ENCODE assay signal across 8 cellular contexts in the genomic region with DNA sequence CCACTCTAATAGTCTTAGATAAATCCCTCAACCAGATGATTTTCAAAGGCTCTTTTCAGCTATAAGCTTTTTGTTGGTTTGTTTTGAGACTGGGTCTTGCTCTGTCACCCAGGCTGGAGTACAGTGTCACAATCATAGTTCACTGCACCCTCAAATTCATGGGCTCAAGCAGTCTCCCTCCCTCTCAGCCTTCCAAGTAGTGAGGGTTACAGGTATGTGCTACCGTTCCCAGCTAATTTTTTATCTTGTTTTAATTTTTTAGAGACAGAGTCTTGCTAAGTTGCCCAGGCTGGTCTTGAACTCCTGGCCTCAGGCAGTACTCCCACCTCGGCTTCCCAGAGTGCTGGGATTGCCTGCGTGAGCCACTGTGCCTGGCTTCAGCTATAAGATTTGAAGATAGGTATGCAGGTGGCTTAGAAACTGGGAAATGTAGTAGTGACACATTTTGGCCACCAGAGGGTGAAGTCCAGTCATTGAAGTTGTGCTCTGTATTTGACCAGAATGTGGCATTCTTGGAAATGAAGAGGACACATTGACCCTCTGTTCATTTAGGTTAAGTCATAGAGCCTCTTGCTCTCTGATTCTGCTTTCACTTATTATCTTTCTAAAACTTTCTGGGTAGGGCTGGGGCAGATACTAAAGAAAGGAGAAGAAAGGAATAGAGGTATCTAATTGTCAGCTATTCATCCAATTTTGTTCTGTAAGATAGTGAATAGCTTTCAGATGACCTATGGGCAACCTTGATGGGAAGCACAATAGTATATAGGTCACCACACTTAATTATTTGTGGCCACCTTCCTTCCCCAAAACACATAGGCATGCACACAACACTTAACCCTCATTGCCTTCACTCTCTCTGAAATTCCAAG. TPM values are rescaled to one million over a fixed set of nuclear protein-coding genes. Genes with fewer than 3 reads are reported as not detected.
A peak's percentile ranks its signal among the peaks of the same experiment; 100 is the strongest.
DNase-seq lines count a peak whose midpoint lies in the region; ATAC-seq, FAIRE-seq and TF ChIP-seq lines count a peak whose summit lies in the region.

No MANE protein-coding gene starts in this region.

- no peaks in the 10 kb centered on the region for H3K4me1 Mint-ChIP-seq in activated CD8-positive, alpha-beta memory T cell treated with anti-CD3 and anti-CD28 coated beads, Interleukin-2, amount 10 ng/mL, durations not matched to agents 7 days and 5 days
- H3K4me1 Mint-ChIP-seq in brain, result peaks cover 48% of the 10 kb centered on the region
- H3K4me1 Mint-ChIP-seq in stimulated activated naive B cell treated with anti-CD40 and anti-IgM and Interleukin-4, amounts not matched to agents 10 μg/mL and 1 μg/mL and 100 μg/mL, for 72 hours, result peaks cover 28 to 46% of the 10 kb centered on the region in 2 donors

- FAIRE-seq in islet of Langerhans (lab: Jason Lieb, UNC), result peak; percentile 91

- no peak overlapping the region for H3K27ac Mint-ChIP-seq in activated CD8-positive, alpha-beta memory T cell treated with anti-CD3 and anti-CD28 coated beads, Interleukin-2, amount 10 ng/mL, durations not matched to agents 7 days and 5 days
- no peak overlapping the region for H3K27ac Mint-ChIP-seq in brain
- H3K27ac Mint-ChIP-seq in stimulated activated naive B cell treated with anti-CD40 and anti-IgM and Interleukin-4, amounts not matched to agents 10 μg/mL and 1 μg/mL and 100 μg/mL, for 72 hours, result no peak overlapping the region

- H3K4me3 Mint-ChIP-seq in activated CD8-positive, alpha-beta memory T cell treated with anti-CD3 and anti-CD28 coated beads, Interleukin-2, amount 10 ng/mL, durations not matched to agents 7 days and 5 days, result no peak overlapping the region
- H3K4me3 Mint-ChIP-seq in brain, result no peak overlapping the region
- H3K4me3 Mint-ChIP-seq in stimulated activated naive B cell treated with anti-CD40 and anti-IgM and Interleukin-4, amounts not matched to agents 10 μg/mL and 1 μg/mL and 100 μg/mL, for 72 hours, result no peak overlapping the region

- no peak for ATAC-seq in activated CD8-positive, alpha-beta memory T cell treated with anti-CD3 and anti-CD28 coated beads, Interleukin-2, amount 10 ng/mL, durations not matched to agents 7 days and 5 days
- peak; percentile 66 to 78 for ATAC-seq in stimulated activated naive B cell treated with anti-CD40 and anti-IgM and Interleukin-4, amounts not matched to agents 10 μg/mL and 1 μg/mL and 100 μg/mL, for 72 hours (replicated peaks)
- ATAC-seq in omental fat pad (ENCODE audit: low FRiP score), result no peak

- TF ChIP-seq CTCF in brain (conservative IDR thresholded peaks at IDR 0.05) (peak; percentile 65 to 85), omental fat pad (IDR thresholded peaks at IDR 0.05) (peak in 1 of 3 donors; percentile 28)

- no peaks in the 10 kb centered on the region for H3K9me3 Mint-ChIP-seq in activated CD8-positive, alpha-beta memory T cell treated with anti-CD3 and anti-CD28 coated beads, Interleukin-2, amount 10 ng/mL, durations not matched to agents 7 days and 5 days (ENCODE audit: low read depth)
- H3K9me3 Mint-ChIP-seq in brain, result no peaks in the 10 kb centered on the region
- no peaks in the 10 kb centered on the region for H3K9me3 Mint-ChIP-seq in stimulated activated naive B cell treated with anti-CD40 and anti-IgM and Interleukin-4, amounts not matched to agents 10 μg/mL and 1 μg/mL and 100 μg/mL, for 72 hours

- POLR2A ChIA-PET in HEK293T (lab: Yijun Ruan, JAX), result interaction anchor here (2.0 kb wide), 1 partner anchor 36 kb away, joined by 5 read pairs; a partner anchor contains a TSS

- peaks cover 21% of the 10 kb centered on the region for H3K36me3 Mint-ChIP-seq in activated CD8-positive, alpha-beta memory T cell treated with anti-CD3 and anti-CD28 coated beads, Interleukin-2, amount 10 ng/mL, durations not matched to agents 7 days and 5 days
- H3K36me3 Mint-ChIP-seq in brain, result peaks cover 24% of the 10 kb centered on the region
- H3K36me3 Mint-ChIP-seq in stimulated activated naive B cell treated with anti-CD40 and anti-IgM and Interleukin-4, amounts not matched to agents 10 μg/mL and 1 μg/mL and 100 μg/mL, for 72 hours, result peaks cover 14 to 41% of the 10 kb centered on the region in 2 donors

- no peaks in the 10 kb centered on the region for H3K27me3 Mint-ChIP-seq in activated CD8-positive, alpha-beta memory T cell treated with anti-CD3 and anti-CD28 coated beads, Interleukin-2, amount 10 ng/mL, durations not matched to agents 7 days and 5 days
- H3K27me3 Mint-ChIP-seq in brain, result no peaks in the 10 kb centered on the region
- no peaks in the 10 kb centered on the region for H3K27me3 Mint-ChIP-seq in stimulated activated naive B cell treated with anti-CD40 and anti-IgM and Interleukin-4, amounts not matched to agents 10 μg/mL and 1 μg/mL and 100 μg/mL, for 72 hours

- CTCF ChIA-PET in activated CD8-positive, alpha-beta memory T cell treated with anti-CD3 and anti-CD28 coated beads, Interleukin-2, amount 10 ng/mL, durations not matched to agents 7 days and 5 days (lab: Charles Lee), result interaction anchor here (0.5 to 4.2 kb wide), 16 partner anchors 9 to 1155 kb away, joined by 3 to 32 read pairs (median 3); a partner anchor contains a TSS
- CTCF ChIA-PET in HEK293T (lab: Yijun Ruan, JAX), result interaction anchor here (0.5 to 5.4 kb wide), 14 partner anchors 9 to 255 kb away, joined by 3 to 49 read pairs (median 3); no protein-coding TSS in a partner anchor

- DNase-seq in activated CD8-positive, alpha-beta memory T cell treated with anti-CD3 and anti-CD28 coated beads, Interleukin-2, amount 10 ng/mL, durations not matched to agents 7 days and 5 days, result peak; percentile 46
- no peak for DNase-seq in activated CD8-positive, alpha-beta memory T cell treated with anti-CD3 and anti-CD28 coated beads for 24 hours
- peak; percentile 66 for DNase-seq in HEK293T (ENCODE audit: extremely low spot score)
- DNase-seq in NCI-H82 treated with DMSO at 0.1 percent for 48 hours (lab: John Stamatoyannopoulos, UW; ENCODE audit: unreplicated experiment), result peak; percentile 49
- DNase-seq in stimulated activated naive B cell treated with anti-CD40 and anti-IgM and Interleukin-4, amounts not matched to agents 10 μg/mL and 1 μg/mL and 100 μg/mL, for 72 hours, result peak; percentile 11
- no peak for DNase-seq in omental fat pad (ENCODE audit: low spot score)

TF ChIP-seq in HEK293T, 16 proteins besides CTCF, POLR2A, EP300 and RAD21:
- TF ChIP-seq SP1 (IDR thresholded peaks at IDR 0.05), result no peak
- no peak for TF ChIP-seq ARNT (IDR thresholded peaks at IDR 0.05)
- TF ChIP-seq ELF4 (IDR thresholded peaks at IDR 0.05), result no peak
- no peak for TF ChIP-seq CTBP1 (IDR thresholded peaks at IDR 0.05; ENCODE audit: borderline replicate concordance)
- no peak for TF ChIP-seq FOXM1 (IDR thresholded peaks at IDR 0.05; ENCODE audit: borderline replicate concordance)
- TF ChIP-seq, protein P1, sequence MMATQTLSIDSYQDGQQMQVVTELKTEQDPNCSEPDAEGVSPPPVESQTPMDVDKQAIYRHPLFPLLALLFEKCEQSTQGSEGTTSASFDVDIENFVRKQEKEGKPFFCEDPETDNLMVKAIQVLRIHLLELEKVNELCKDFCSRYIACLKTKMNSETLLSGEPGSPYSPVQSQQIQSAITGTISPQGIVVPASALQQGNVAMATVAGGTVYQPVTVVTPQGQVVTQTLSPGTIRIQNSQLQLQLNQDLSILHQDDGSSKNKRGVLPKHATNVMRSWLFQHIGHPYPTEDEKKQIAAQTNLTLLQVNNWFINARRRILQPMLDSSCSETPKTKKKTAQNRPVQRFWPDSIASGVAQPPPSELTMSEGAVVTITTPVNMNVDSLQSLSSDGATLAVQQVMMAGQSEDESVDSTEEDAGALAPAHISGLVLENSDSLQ (IDR thresholded peaks at IDR 0.05), result no peak
- no peak for TF ChIP-seq LEF1 (IDR thresholded peaks at IDR 0.05; ENCODE audit: borderline replicate concordance)
- TF ChIP-seq HDGF (IDR thresholded peaks at IDR 0.05; ENCODE audit: borderline replicate concordance), result no peak
- TF ChIP-seq ZNF384 (IDR thresholded peaks at IDR 0.05), result no peak
- no peak for TF ChIP-seq NFRKB (IDR thresholded peaks at IDR 0.05)
- no peak for TF ChIP-seq BHLHE40 (IDR thresholded peaks at IDR 0.05; ENCODE audit: borderline replicate concordance)
- no peak for TF ChIP-seq SUZ12 (IDR thresholded peaks at IDR 0.05)

RNA-seq across cellular contexts. Expression of a gene that starts 36.0 kb away (rescaled TPM):
- total RNA-seq in activated CD8-positive, alpha-beta memory T cell treated with anti-CD3 and anti-CD28 coated beads, Interleukin-2, amount 10 ng/mL, durations not matched to agents 7 days and 5 days, result 10 to 100 TPM; 17.4 to 19.1 TPM
- 3.2 TPM for polyA plus RNA-seq in brain (ENCODE audit: insufficient read depth, low read depth, low replicate concordance)
- 10 to 100 TPM in 3 of 4 donors, 1 to 10 TPM in 1; 8.5 to 11.5 (median 11.0) TPM for total RNA-seq in omental fat pad

Comparison
In these comparisons a context has a peak if more than half of its experiments do, and no peak if none do; other contexts are left out.
1. DNase-seq: peak in activated CD8-positive, alpha-beta memory T cell treated with anti-CD3 and anti-CD28 coated beads, Interleukin-2, amount 10 ng/mL, durations not matched to agents 7 days and 5 days (single experiment), HEK293T (single experiment), NCI-H82 treated with DMSO at 0.1 percent for 48 hours (single experiment) and stimulated activated naive B cell treated with anti-CD40 and anti-IgM and Interleukin-4, amounts not matched to agents 10 μg/mL and 1 μg/mL and 100 μg/mL, for 72 hours (single experiment); none in activated CD8-positive, alpha-beta memory T cell treated with anti-CD3 and anti-CD28 coated beads for 24 hours (single experiment) and omental fat pad (single experiment).
2. ATAC-seq: peak in stimulated activated naive B cell treated with anti-CD40 and anti-IgM and Interleukin-4, amounts not matched to agents 10 μg/mL and 1 μg/mL and 100 μg/mL, for 72 hours (2 of 2); none in activated CD8-positive, alpha-beta memory T cell treated with anti-CD3 and anti-CD28 coated beads, Interleukin-2, amount 10 ng/mL, durations not matched to agents 7 days and 5 days (single experiment) and omental fat pad (single experiment).